27 cellular contexts compared by ENCODE assay signal in genomic region chr17:70774339-70775110, GRCh38.
"Had no signal": no experiment of that assay in that cellular context is flagged by ENCODE, and none has a peak within 500 bp of the region (broad histone marks: within the 10 kb centered on the region; RNA-seq: fewer than 3 reads in every experiment).

No MANE protein-coding gene starts in this region.

- H3K4me3 ChIP-seq: coronary artery, gastrocnemius medialis, lower lobe of right lung, ovary, psoas muscle, smooth muscle cell, thyroid gland had no signal

- H3K4me1 Mint-ChIP-seq: naive thymus-derived CD8-positive, alpha-beta T cell; stimulated activated naive CD8-positive, alpha-beta T cell treated with anti-CD3 and anti-CD28 coated beads, Interleukin-15, amount 100 ng/mL, for 72 hours had no signal

- H3K9me3 Mint-ChIP-seq: naive thymus-derived CD8-positive, alpha-beta T cell; nephron progenitor cell; type B pancreatic cell had no signal

- H3K4me1 ChIP-seq: gastrocnemius medialis, lower lobe of right lung, psoas muscle had no signal

- H3K36me3 Mint-ChIP-seq: naive thymus-derived CD8-positive, alpha-beta T cell; type B pancreatic cell had no signal

- H3K27ac Mint-ChIP-seq: naive thymus-derived CD8-positive, alpha-beta T cell; nephron progenitor cell; stimulated activated naive CD8-positive, alpha-beta T cell treated with anti-CD3 and anti-CD28 coated beads, Interleukin-15, amount 100 ng/mL, for 72 hours; type B pancreatic cell had no signal

- H3K4me3 Mint-ChIP-seq: naive thymus-derived CD8-positive, alpha-beta T cell; nephron progenitor cell; stimulated activated naive CD8-positive, alpha-beta T cell treated with anti-CD3 and anti-CD28 coated beads, Interleukin-15, amount 100 ng/mL, for 72 hours; type B pancreatic cell had no signal

- H3K36me3 ChIP-seq: gastrocnemius medialis, lower lobe of right lung, ovary, thyroid gland had no signal

- H3K27me3 Mint-ChIP-seq: stimulated activated naive CD8-positive, alpha-beta T cell treated with anti-CD3 and anti-CD28 coated beads, Interleukin-15, amount 100 ng/mL, for 72 hours; type B pancreatic cell had no signal

- H3K4me2 ChIP-seq: smooth muscle cell had no signal

- H3K27me3 ChIP-seq: gastrocnemius medialis, ovary, thyroid gland had no signal

- DNase-seq: dermis blood vessel endothelial cell; effector memory CD4-positive, alpha-beta T cell; foreskin fibroblast; gastrocnemius medialis; head of caudate nucleus; left ventricle myocardium superior; lower lobe of right lung; naive thymus-derived CD8-positive, alpha-beta T cell; nephron progenitor cell; nucleus accumbens; ovary; posterior cingulate gyrus; psoas muscle; retina; stimulated activated CD4-positive, alpha-beta T cell treated with anti-CD3 and anti-CD28 coated beads, Interleukin-12 subunit alpha, Interleukin-12 subunit beta, amount 100 ng/mL, for 4 hours; stimulated activated CD4-positive, alpha-beta T cell treated with anti-CD3 and anti-CD28 coated beads, Interleukin-1b, Interleukin-23, amount 100 ng/mL, for 48 hours; stimulated activated CD4-positive, alpha-beta T cell treated with anti-CD3 and anti-CD28 coated beads, Interleukin-4, amount 100 ng/mL, for 1 hour; stimulated activated CD8-positive, alpha-beta memory T cell treated with anti-CD3 and anti-CD28 coated beads, Interleukin-4, amount 100 ng/mL, for 48 hours; stimulated activated naive CD4-positive, alpha-beta T cell; stimulated activated naive CD8-positive, alpha-beta T cell treated with anti-CD3 and anti-CD28 coated beads, Interleukin-15, amount 100 ng/mL, for 72 hours had no signal

- FAIRE-seq: endothelial cell of umbilical vein, keratinocyte had no signal

- ATAC-seq: gastrocnemius medialis; left ventricle myocardium superior; lower lobe of right lung; naive thymus-derived CD8-positive, alpha-beta T cell; psoas muscle; sciatic nerve; stimulated activated naive CD8-positive, alpha-beta T cell treated with anti-CD3 and anti-CD28 coated beads, Interleukin-15, amount 100 ng/mL, for 72 hours had no signal

- H3K27ac ChIP-seq: coronary artery, gastrocnemius medialis, lower lobe of right lung, ovary, psoas muscle, thyroid gland had no signal

- H3K9me3 ChIP-seq: gastrocnemius medialis, lower lobe of right lung, ovary, psoas muscle, thyroid gland had no signal
